1 cellular context compared by ENCODE assay signal in genomic region chr17:64369007-64369893, GRCh38.
TF ChIP-seq lines count a peak whose summit lies in the region.

No MANE protein-coding gene starts in this region.

TF ChIP-seq in HepG2, 621 proteins besides CTCF, POLR2A, EP300 and RAD21 (continued from another document and continues in another):
- TF ChIP-seq ZFP91 (CRISPR knock-in tag; IDR thresholded peaks at IDR 0.05; ENCODE audit: borderline replicate concordance) (peak; percentile 82; the same call in 1 of the 2 replicates), FOXA1 (IDR thresholded peaks at IDR 0.05) (no peak), FOXA1 (CRISPR knock-in tag; IDR thresholded peaks at IDR 0.05) (peak; percentile 38; the same call in 1 of the 2 replicates), ZNF160 (CRISPR knock-in tag; IDR thresholded peaks at IDR 0.05) (0 out of 2 replicates have a peak, but pooled peaks have one; percentile 56), TMF1 (CRISPR knock-in tag; IDR thresholded peaks at IDR 0.05; ENCODE audit: low read depth) (no peak), HDAC1 (CRISPR knock-in tag; IDR thresholded peaks at IDR 0.05) (0 out of 2 replicates have a peak, but pooled peaks have one; percentile 52), KMT2A (CRISPR knock-in tag; IDR thresholded peaks at IDR 0.05) (0 out of 2 replicates have a peak, but pooled peaks have one; percentile 43), ADNP (CRISPR knock-in tag; IDR thresholded peaks at IDR 0.05) (no peak), PHF8 (CRISPR knock-in tag; IDR thresholded peaks at IDR 0.05) (no peak), IRF2 (CRISPR knock-in tag; IDR thresholded peaks at IDR 0.05) (no peak; the same call in 1 of the 2 replicates), ZFYVE20 (CRISPR knock-in tag; IDR thresholded peaks at IDR 0.05; ENCODE audit: borderline replicate concordance, low read depth) (no peak), SKI (IDR thresholded peaks at IDR 0.05; ENCODE audit: partially characterized antibody) (peak; percentile 73), ZSCAN25 (CRISPR knock-in tag; IDR thresholded peaks at IDR 0.05) (peak; percentile 83; the same call in 1 of the 2 replicates), ZNF121 (CRISPR knock-in tag; IDR thresholded peaks at IDR 0.05) (peak; percentile 56), MIER3 (CRISPR knock-in tag; IDR thresholded peaks at IDR 0.05; ENCODE audit: borderline replicate concordance) (0 out of 2 replicates have a peak, but pooled peaks have one; percentile 20), SIX4 (CRISPR knock-in tag; IDR thresholded peaks at IDR 0.05) (no peak), TBX3 (IDR thresholded peaks at IDR 0.05; ENCODE audit: borderline replicate concordance) (peak; percentile 89; the same call in 1 of the 2 replicates), ZNF550 (CRISPR knock-in tag; IDR thresholded peaks at IDR 0.05; ENCODE audit: borderline replicate concordance) (no peak), ZNF713 (CRISPR knock-in tag; IDR thresholded peaks at IDR 0.05) (0 out of 2 replicates have a peak, but pooled peaks have one; percentile 27), MIXL1 (CRISPR knock-in tag; IDR thresholded peaks at IDR 0.05) (peak; percentile 89), ATF4 (CRISPR knock-in tag; IDR thresholded peaks at IDR 0.05) (0 out of 4 replicates have a peak, but pooled peaks of 1 of the 2 experiments have one; percentile 10), HOXA3 (CRISPR knock-in tag; IDR thresholded peaks at IDR 0.05) (peak; percentile 72), MLX (CRISPR knock-in tag; IDR thresholded peaks at IDR 0.05) (no peak), PHF21A (CRISPR knock-in tag; IDR thresholded peaks at IDR 0.05) (no peak), SRY (CRISPR knock-in tag; IDR thresholded peaks at IDR 0.05) (0 out of 2 replicates have a peak, but pooled peaks have one; percentile 39), ATF1 (CRISPR knock-in tag; IDR thresholded peaks at IDR 0.05) (peak; percentile 35; the same call in 1 of the 2 replicates), ZNF407 (CRISPR knock-in tag; IDR thresholded peaks at IDR 0.05; ENCODE audit: not compliant biosample characterization) (peak; percentile 50), BORCS8-MEF2B (CRISPR knock-in tag; IDR thresholded peaks at IDR 0.05) (peak; percentile 58; the same call in 1 of the 2 replicates), HNF1B (CRISPR knock-in tag; IDR thresholded peaks at IDR 0.05) (peak; percentile 77; the same call in 1 of the 2 replicates), TERF1 (CRISPR knock-in tag; IDR thresholded peaks at IDR 0.05) (no peak), TARDBP (CRISPR knock-in tag; IDR thresholded peaks at IDR 0.05) (peak; percentile 29; the same call in 1 of the 2 replicates), HNRNPUL1 (IDR thresholded peaks at IDR 0.05; ENCODE audit: low read depth, low read length) (no peak), SMYD3 (CRISPR knock-in tag; IDR thresholded peaks at IDR 0.05) (no peak), KLF11 (CRISPR knock-in tag; IDR thresholded peaks at IDR 0.05) (no peak), ZNF878 (CRISPR knock-in tag; IDR thresholded peaks at IDR 0.05) (no peak), HNF4G (IDR thresholded peaks at IDR 0.05; ENCODE audit: borderline replicate concordance, low read depth, low read length) (no peak), HNF4G (CRISPR knock-in tag; IDR thresholded peaks at IDR 0.05; ENCODE audit: borderline replicate concordance, low read depth) (no peak), SMAD3 (CRISPR knock-in tag; IDR thresholded peaks at IDR 0.05) (peak; percentile 51; the same call in 1 of the 2 replicates), RBFOX2 (IDR thresholded peaks at IDR 0.05; ENCODE audit: low read depth, low read length) (no peak), ZNF232 (CRISPR knock-in tag; IDR thresholded peaks at IDR 0.05; ENCODE audit: borderline replicate concordance) (peak; percentile 41; the same call in 1 of the 2 replicates)
- TF ChIP-seq, protein P1, sequence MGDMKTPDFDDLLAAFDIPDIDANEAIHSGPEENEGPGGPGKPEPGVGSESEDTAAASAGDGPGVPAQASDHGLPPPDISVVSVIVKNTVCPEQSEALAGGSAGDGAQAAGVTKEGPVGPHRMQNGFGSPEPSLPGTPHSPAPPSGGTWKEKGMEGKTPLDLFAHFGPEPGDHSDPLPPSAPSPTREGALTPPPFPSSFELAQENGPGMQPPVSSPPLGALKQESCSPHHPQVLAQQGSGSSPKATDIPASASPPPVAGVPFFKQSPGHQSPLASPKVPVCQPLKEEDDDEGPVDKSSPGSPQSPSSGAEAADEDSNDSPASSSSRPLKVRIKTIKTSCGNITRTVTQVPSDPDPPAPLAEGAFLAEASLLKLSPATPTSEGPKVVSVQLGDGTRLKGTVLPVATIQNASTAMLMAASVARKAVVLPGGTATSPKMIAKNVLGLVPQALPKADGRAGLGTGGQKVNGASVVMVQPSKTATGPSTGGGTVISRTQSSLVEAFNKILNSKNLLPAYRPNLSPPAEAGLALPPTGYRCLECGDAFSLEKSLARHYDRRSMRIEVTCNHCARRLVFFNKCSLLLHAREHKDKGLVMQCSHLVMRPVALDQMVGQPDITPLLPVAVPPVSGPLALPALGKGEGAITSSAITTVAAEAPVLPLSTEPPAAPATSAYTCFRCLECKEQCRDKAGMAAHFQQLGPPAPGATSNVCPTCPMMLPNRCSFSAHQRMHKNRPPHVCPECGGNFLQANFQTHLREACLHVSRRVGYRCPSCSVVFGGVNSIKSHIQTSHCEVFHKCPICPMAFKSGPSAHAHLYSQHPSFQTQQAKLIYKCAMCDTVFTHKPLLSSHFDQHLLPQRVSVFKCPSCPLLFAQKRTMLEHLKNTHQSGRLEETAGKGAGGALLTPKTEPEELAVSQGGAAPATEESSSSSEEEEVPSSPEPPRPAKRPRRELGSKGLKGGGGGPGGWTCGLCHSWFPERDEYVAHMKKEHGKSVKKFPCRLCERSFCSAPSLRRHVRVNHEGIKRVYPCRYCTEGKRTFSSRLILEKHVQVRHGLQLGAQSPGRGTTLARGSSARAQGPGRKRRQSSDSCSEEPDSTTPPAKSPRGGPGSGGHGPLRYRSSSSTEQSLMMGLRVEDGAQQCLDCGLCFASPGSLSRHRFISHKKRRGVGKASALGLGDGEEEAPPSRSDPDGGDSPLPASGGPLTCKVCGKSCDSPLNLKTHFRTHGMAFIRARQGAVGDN (CRISPR knock-in tag; IDR thresholded peaks at IDR 0.05), result peak; percentile 96
